1 cellular context compared by ENCODE assay signal in the genomic region with DNA sequence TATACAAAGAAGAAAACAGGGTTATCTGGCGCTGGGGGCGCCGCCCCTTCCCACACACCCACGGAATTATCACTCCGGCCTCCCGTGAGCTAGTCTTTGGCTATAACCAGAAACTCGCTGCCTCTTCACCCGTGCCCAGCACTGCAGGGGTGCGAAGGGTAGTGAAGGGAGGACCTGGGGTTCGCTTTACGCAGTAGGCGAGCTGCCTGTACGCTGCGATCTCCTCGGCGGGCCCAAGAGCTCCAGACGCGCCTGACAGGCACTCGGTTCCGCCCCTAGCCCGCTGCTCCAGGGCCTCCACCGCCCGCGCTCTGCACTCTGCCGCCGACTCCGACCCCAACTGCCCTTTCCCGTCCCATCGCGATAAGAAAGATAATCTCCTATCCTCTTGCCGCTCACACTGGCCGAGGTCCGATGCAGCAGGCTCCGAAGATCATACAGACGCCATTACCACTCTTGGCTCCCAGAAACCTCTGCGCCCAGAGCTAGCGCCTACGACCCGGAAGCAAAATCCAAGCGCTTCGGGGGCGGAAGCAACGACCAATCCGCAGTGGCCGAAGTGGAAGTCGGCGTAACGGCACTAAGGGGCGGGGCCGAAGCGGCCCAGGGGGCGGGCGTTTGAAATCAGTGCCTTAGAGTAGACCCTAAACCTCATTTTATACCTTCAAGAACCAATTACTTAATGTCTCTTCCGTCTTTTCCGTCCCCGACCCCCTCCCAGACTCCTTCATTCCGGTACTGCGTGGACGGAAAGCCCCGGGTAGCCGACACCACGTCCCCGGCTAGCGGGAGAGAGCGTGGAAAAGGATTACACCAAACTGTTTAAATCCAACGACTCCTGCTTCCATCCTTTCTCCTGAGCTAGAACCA.
TF ChIP-seq lines count a peak whose summit lies in the region.

A gene (minus strand): TSS at position 458 of the 870 bp plus-strand sequence. CDS start 1,371 bp downstream, outside the sequence.
A gene (plus strand): TSS at position 611 of the 870 bp plus-strand sequence. CDS start 23,664 bp downstream, outside the sequence.

TF ChIP-seq in HepG2, 621 proteins besides CTCF, POLR2A, EP300 and RAD21 (continued from another document and continues in another):
- TF ChIP-seq, protein P1, sequence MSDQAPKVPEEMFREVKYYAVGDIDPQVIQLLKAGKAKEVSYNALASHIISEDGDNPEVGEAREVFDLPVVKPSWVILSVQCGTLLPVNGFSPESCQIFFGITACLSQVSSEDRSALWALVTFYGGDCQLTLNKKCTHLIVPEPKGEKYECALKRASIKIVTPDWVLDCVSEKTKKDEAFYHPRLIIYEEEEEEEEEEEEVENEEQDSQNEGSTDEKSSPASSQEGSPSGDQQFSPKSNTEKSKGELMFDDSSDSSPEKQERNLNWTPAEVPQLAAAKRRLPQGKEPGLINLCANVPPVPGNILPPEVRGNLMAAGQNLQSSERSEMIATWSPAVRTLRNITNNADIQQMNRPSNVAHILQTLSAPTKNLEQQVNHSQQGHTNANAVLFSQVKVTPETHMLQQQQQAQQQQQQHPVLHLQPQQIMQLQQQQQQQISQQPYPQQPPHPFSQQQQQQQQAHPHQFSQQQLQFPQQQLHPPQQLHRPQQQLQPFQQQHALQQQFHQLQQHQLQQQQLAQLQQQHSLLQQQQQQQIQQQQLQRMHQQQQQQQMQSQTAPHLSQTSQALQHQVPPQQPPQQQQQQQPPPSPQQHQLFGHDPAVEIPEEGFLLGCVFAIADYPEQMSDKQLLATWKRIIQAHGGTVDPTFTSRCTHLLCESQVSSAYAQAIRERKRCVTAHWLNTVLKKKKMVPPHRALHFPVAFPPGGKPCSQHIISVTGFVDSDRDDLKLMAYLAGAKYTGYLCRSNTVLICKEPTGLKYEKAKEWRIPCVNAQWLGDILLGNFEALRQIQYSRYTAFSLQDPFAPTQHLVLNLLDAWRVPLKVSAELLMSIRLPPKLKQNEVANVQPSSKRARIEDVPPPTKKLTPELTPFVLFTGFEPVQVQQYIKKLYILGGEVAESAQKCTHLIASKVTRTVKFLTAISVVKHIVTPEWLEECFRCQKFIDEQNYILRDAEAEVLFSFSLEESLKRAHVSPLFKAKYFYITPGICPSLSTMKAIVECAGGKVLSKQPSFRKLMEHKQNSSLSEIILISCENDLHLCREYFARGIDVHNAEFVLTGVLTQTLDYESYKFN (CRISPR knock-in tag; conservative IDR thresholded peaks at IDR 0.05): peak; percentile 28; the same call in 1 of the 2 replicates
- TF ChIP-seq ZNF431 (CRISPR knock-in tag; IDR thresholded peaks at IDR 0.05; ENCODE audit: borderline replicate concordance, low read depth): 0 out of 2 replicates have a peak, but pooled peaks have one; percentile 69
- TF ChIP-seq, protein P2, sequence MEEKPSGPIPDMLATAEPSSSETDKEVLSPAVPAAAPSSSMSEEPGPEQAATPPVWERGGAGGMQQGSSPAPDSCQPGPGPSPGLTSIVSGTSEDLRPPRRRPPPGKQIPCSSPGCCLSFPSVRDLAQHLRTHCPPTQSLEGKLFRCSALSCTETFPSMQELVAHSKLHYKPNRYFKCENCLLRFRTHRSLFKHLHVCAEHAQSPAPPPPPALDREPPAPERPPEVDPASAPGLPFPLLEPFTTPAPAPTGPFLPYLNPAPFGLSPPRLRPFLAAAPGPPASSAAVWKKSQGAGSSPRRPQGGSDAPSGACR (CRISPR knock-in tag; IDR thresholded peaks at IDR 0.05): no peak
- TF ChIP-seq, protein P3, sequence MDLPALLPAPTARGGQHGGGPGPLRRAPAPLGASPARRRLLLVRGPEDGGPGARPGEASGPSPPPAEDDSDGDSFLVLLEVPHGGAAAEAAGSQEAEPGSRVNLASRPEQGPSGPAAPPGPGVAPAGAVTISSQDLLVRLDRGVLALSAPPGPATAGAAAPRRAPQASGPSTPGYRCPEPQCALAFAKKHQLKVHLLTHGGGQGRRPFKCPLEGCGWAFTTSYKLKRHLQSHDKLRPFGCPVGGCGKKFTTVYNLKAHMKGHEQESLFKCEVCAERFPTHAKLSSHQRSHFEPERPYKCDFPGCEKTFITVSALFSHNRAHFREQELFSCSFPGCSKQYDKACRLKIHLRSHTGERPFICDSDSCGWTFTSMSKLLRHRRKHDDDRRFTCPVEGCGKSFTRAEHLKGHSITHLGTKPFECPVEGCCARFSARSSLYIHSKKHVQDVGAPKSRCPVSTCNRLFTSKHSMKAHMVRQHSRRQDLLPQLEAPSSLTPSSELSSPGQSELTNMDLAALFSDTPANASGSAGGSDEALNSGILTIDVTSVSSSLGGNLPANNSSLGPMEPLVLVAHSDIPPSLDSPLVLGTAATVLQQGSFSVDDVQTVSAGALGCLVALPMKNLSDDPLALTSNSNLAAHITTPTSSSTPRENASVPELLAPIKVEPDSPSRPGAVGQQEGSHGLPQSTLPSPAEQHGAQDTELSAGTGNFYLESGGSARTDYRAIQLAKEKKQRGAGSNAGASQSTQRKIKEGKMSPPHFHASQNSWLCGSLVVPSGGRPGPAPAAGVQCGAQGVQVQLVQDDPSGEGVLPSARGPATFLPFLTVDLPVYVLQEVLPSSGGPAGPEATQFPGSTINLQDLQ (CRISPR knock-in tag; IDR thresholded peaks at IDR 0.05): no peak; the same call in 1 of the 2 replicates
- peak; percentile 55; the same call in 1 of the 2 replicates for TF ChIP-seq NFKB2 (CRISPR knock-in tag; IDR thresholded peaks at IDR 0.05; ENCODE audit: borderline replicate concordance)
- TF ChIP-seq ZNF33A (CRISPR knock-in tag; IDR thresholded peaks at IDR 0.05; ENCODE audit: borderline replicate concordance): no peak
- no peak for TF ChIP-seq ZMYM2 (CRISPR knock-in tag; IDR thresholded peaks at IDR 0.05)
- TF ChIP-seq, protein P4, sequence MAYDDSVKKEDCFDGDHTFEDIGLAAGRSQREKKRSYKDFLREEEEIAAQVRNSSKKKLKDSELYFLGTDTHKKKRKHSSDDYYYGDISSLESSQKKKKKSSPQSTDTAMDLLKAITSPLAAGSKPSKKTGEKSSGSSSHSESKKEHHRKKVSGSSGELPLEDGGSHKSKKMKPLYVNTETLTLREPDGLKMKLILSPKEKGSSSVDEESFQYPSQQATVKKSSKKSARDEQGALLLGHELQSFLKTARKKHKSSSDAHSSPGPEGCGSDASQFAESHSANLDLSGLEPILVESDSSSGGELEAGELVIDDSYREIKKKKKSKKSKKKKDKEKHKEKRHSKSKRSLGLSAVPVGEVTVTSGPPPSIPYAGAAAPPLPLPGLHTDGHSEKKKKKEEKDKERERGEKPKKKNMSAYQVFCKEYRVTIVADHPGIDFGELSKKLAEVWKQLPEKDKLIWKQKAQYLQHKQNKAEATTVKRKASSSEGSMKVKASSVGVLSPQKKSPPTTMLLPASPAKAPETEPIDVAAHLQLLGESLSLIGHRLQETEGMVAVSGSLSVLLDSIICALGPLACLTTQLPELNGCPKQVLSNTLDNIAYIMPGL (CRISPR knock-in tag; IDR thresholded peaks at IDR 0.05; ENCODE audit: borderline replicate concordance in 1 of 2, low read depth in 1 of 2): peak in 1 of 2 experiments; percentile 71; a peak in 3 of 4 replicates
- no peak for TF ChIP-seq ZNF577 (CRISPR knock-in tag; IDR thresholded peaks at IDR 0.05; ENCODE audit: borderline replicate concordance, low read depth)
- no peak for TF ChIP-seq ZNF589 (CRISPR knock-in tag; conservative IDR thresholded peaks at IDR 0.05)
- TF ChIP-seq, protein P5, sequence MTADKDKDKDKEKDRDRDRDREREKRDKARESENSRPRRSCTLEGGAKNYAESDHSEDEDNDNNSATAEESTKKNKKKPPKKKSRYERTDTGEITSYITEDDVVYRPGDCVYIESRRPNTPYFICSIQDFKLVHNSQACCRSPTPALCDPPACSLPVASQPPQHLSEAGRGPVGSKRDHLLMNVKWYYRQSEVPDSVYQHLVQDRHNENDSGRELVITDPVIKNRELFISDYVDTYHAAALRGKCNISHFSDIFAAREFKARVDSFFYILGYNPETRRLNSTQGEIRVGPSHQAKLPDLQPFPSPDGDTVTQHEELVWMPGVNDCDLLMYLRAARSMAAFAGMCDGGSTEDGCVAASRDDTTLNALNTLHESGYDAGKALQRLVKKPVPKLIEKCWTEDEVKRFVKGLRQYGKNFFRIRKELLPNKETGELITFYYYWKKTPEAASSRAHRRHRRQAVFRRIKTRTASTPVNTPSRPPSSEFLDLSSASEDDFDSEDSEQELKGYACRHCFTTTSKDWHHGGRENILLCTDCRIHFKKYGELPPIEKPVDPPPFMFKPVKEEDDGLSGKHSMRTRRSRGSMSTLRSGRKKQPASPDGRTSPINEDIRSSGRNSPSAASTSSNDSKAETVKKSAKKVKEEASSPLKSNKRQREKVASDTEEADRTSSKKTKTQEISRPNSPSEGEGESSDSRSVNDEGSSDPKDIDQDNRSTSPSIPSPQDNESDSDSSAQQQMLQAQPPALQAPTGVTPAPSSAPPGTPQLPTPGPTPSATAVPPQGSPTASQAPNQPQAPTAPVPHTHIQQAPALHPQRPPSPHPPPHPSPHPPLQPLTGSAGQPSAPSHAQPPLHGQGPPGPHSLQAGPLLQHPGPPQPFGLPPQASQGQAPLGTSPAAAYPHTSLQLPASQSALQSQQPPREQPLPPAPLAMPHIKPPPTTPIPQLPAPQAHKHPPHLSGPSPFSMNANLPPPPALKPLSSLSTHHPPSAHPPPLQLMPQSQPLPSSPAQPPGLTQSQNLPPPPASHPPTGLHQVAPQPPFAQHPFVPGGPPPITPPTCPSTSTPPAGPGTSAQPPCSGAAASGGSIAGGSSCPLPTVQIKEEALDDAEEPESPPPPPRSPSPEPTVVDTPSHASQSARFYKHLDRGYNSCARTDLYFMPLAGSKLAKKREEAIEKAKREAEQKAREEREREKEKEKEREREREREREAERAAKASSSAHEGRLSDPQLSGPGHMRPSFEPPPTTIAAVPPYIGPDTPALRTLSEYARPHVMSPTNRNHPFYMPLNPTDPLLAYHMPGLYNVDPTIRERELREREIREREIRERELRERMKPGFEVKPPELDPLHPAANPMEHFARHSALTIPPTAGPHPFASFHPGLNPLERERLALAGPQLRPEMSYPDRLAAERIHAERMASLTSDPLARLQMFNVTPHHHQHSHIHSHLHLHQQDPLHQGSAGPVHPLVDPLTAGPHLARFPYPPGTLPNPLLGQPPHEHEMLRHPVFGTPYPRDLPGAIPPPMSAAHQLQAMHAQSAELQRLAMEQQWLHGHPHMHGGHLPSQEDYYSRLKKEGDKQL (CRISPR knock-in tag; IDR thresholded peaks at IDR 0.05; ENCODE audit: low read depth): no peak
- TF ChIP-seq, protein P6, sequence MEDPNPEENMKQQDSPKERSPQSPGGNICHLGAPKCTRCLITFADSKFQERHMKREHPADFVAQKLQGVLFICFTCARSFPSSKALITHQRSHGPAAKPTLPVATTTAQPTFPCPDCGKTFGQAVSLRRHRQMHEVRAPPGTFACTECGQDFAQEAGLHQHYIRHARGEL (CRISPR knock-in tag; IDR thresholded peaks at IDR 0.05): no peak
- TF ChIP-seq, protein P7, sequence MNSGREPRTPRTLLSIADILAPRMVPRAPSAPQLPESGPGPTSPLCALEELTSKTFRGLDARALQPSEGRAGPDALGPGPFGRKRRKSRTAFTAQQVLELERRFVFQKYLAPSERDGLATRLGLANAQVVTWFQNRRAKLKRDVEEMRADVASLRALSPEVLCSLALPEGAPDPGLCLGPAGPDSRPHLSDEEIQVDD (CRISPR knock-in tag; IDR thresholded peaks at IDR 0.05; ENCODE audit: borderline replicate concordance): peak; percentile 69; the same call in 1 of the 2 replicates
- no peak for TF ChIP-seq ADNP (CRISPR knock-in tag; IDR thresholded peaks at IDR 0.05)
- TF ChIP-seq DNMT1 (CRISPR knock-in tag; IDR thresholded peaks at IDR 0.05): no peak
- TF ChIP-seq HCFC1 (IDR thresholded peaks at IDR 0.05; ENCODE audit: low read depth, low read length): peak; percentile 65; the same call in 1 of the 2 replicates
- TF ChIP-seq HNRNPK (IDR thresholded peaks at IDR 0.05; ENCODE audit: low read depth, low read length, poor library complexity, severe bottlenecking): no peak
- TF ChIP-seq NR1H2 (CRISPR knock-in tag; IDR thresholded peaks at IDR 0.05; ENCODE audit: borderline replicate concordance, low read depth): no peak
- TF ChIP-seq ZNF629 (CRISPR knock-in tag; conservative IDR thresholded peaks at IDR 0.05): no peak
- TF ChIP-seq GZF1 (CRISPR knock-in tag; IDR thresholded peaks at IDR 0.05): no peak
- TF ChIP-seq ZNF510 (CRISPR knock-in tag; IDR thresholded peaks at IDR 0.05; ENCODE audit: low read depth): no peak
- TF ChIP-seq, protein P8, sequence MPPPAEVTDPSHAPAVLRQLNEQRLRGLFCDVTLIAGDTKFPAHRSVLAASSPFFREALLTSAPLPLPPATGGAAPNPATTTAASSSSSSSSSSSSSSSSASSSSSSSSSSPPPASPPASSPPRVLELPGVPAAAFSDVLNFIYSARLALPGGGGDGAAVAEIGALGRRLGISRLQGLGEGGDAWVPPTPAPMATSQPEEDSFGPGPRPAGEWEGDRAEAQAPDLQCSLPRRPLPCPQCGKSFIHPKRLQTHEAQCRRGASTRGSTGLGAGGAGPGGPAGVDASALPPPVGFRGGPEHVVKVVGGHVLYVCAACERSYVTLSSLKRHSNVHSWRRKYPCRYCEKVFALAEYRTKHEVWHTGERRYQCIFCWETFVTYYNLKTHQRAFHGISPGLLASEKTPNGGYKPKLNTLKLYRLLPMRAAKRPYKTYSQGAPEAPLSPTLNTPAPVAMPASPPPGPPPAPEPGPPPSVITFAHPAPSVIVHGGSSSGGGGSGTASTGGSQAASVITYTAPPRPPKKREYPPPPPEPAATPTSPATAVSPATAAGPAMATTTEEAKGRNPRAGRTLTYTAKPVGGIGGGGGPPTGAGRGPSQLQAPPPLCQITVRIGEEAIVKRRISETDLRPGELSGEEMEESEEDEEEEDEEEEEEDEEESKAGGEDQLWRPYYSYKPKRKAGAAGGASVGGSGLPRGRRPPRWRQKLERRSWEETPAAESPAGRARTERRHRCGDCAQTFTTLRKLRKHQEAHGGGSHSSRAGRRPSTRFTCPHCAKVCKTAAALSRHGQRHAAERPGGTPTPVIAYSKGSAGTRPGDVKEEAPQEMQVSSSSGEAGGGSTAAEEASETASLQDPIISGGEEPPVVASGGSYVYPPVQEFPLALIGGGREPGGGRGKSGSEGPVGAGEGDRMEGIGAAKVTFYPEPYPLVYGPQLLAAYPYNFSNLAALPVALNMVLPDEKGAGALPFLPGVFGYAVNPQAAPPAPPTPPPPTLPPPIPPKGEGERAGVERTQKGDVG (CRISPR knock-in tag; IDR thresholded peaks at IDR 0.05; ENCODE audit: borderline replicate concordance): no peak
- no peak for TF ChIP-seq RFX5 (IDR thresholded peaks at IDR 0.05; ENCODE audit: low read depth, low read length)
- TF ChIP-seq ZFP36L2 (CRISPR knock-in tag; IDR thresholded peaks at IDR 0.05): no peak
- no peak for TF ChIP-seq U2AF2 (IDR thresholded peaks at IDR 0.05; ENCODE audit: low read depth, low read length)
- TF ChIP-seq HIVEP1 (CRISPR knock-in tag; IDR thresholded peaks at IDR 0.05): no peak
- TF ChIP-seq NR2F6 (IDR thresholded peaks at IDR 0.05): no peak
- no peak for TF ChIP-seq NR2F6 (CRISPR knock-in tag; IDR thresholded peaks at IDR 0.05)
- TF ChIP-seq NFYC (CRISPR knock-in tag; IDR thresholded peaks at IDR 0.05): peak; percentile 92
- peak; percentile 68; the same call in 1 of the 2 replicates for TF ChIP-seq RFXAP (CRISPR knock-in tag; IDR thresholded peaks at IDR 0.05; ENCODE audit: borderline replicate concordance)
- TF ChIP-seq, protein P9, sequence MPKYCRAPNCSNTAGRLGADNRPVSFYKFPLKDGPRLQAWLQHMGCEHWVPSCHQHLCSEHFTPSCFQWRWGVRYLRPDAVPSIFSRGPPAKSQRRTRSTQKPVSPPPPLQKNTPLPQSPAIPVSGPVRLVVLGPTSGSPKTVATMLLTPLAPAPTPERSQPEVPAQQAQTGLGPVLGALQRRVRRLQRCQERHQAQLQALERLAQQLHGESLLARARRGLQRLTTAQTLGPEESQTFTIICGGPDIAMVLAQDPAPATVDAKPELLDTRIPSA (CRISPR knock-in tag; IDR thresholded peaks at IDR 0.05; ENCODE audit: borderline replicate concordance): no peak
- no peak for TF ChIP-seq GTF2F1 (IDR thresholded peaks at IDR 0.05; ENCODE audit: low read length)
- TF ChIP-seq NFRKB (IDR thresholded peaks at IDR 0.05): no peak
- TF ChIP-seq ZBTB20 (CRISPR knock-in tag; IDR thresholded peaks at IDR 0.05; ENCODE audit: borderline replicate concordance, low read depth): no peak
- TF ChIP-seq NKX3-1 (CRISPR knock-in tag; IDR thresholded peaks at IDR 0.05): no peak; the same call in 1 of the 2 replicates
- no peak for TF ChIP-seq ZNF644 (CRISPR knock-in tag; IDR thresholded peaks at IDR 0.05; ENCODE audit: low read depth)
- no peak for TF ChIP-seq ZNF672 (CRISPR knock-in tag; IDR thresholded peaks at IDR 0.05)
